ENCODE assay signal across 8 cellular contexts in the genomic region with DNA sequence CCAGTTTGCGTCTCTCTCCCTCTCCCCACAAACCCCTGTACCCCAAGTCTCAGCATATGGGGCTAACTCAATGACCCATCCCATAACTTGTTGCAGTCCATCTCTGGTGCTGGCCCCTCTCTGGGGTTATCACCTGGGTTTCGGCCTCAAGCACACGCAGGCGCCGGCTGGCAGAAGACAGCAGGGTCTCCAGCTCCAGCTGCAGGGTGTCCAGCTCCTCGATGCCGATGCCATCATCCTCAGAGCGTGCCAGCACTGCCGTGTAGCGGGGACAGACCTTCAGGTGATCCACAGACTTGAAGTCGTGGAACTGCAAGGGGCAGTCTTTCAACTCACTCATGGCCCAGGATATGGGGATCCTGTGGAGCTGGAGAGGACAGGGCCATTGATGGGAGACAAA. TPM values are rescaled to one million over a fixed set of nuclear protein-coding genes. Genes with fewer than 3 reads are reported as not detected.
A peak's percentile ranks its signal among the peaks of the same experiment; 100 is the strongest.
DNase-seq lines count a peak whose midpoint lies in the region; ATAC-seq and TF ChIP-seq lines count a peak whose summit lies in the region.
"Had no signal": no experiment of that assay in that cellular context is flagged by ENCODE, and none has a peak within 500 bp of the region (broad histone marks: within the 10 kb centered on the region; RNA-seq: fewer than 3 reads in every experiment).

No MANE protein-coding gene starts in this region.

- no peaks in the 10 kb centered on the region for H3K9me2 ChIP-seq in PC-9 (ENCODE audit: insufficient read depth)

- no peak for ATAC-seq in HG03095 (IDR thresholded peaks at IDR 0.05; ENCODE audit: unreplicated experiment)

- CTCF ChIA-PET in PC-9 (lab: Charles Lee), result no interaction called here

- DNase-seq in PC-9 (no peak), epithelial cell of prostate (ENCODE audit: low read depth, low spot score) (no peak), GM13976 (ENCODE audit: low spot score) (no peak), retina (no peak)

- in situ Hi-C loops in GM13976 (cut with MboI; ENCODE audit: low sequenced_read_pairs, unreplicated experiment), result no loop called here

- no TSS peak for BruUV-seq in PC-9 (replicated peaks; lab: Mats Ljungman, UMichigan)

- H3K36me3 ChIP-seq in PC-9 (ENCODE audit: low read depth), result peaks cover 32% of the 10 kb centered on the region
- H3K36me3 ChIP-seq in skeletal muscle satellite cell (ENCODE audit: insufficient read depth, low read length), result peaks cover 49% of the 10 kb centered on the region

- no peak overlapping the region for H2AFZ ChIP-seq in PC-9

- H3K4me1 ChIP-seq in PC-9 (replicated peaks; ENCODE audit: insufficient read depth) (peaks cover 16% of the 10 kb centered on the region), skeletal muscle satellite cell (ENCODE audit: control insufficient read depth, insufficient read depth, low read length) (peaks cover 15% of the 10 kb centered on the region)

- peaks cover 23% of the 10 kb centered on the region; the same call in 1 of the 2 replicates for H4K20me1 ChIP-seq in PC-9 (ENCODE audit: insufficient read depth)

- peak; percentile 13 for TF ChIP-seq POLR2A in GM19193 (IDR thresholded peaks at IDR 0.05; ENCODE audit: extremely low read depth, insufficient read depth, insufficient read length)

- POLR2A ChIA-PET in PC-9 (lab: Charles Lee; ENCODE audit: unreplicated experiment), result interaction anchor here (0.8 kb wide), 1 partner anchor 9 kb away, joined by 9 read pairs; no protein-coding TSS in a partner anchor

- H3K27me3 ChIP-seq in PC-9 (ENCODE audit: insufficient read depth, low read depth), result no peaks in the 10 kb centered on the region
- H3K27me3 ChIP-seq in skeletal muscle satellite cell (ENCODE audit: control insufficient read depth, insufficient read depth, low read length), result no peaks in the 10 kb centered on the region
- H3K27me3 ChIP-seq: Peyer's patch had no signal

- H3K9ac ChIP-seq in skeletal muscle satellite cell (ENCODE audit: low read depth, low read length), result peak overlapping the region; percentile 98

- no peaks in the 10 kb centered on the region for H3K9me3 ChIP-seq in PC-9 (ENCODE audit: insufficient read depth, low read depth)
- H3K9me3 ChIP-seq in skeletal muscle satellite cell (replicated peaks; ENCODE audit: low read length), result no peaks in the 10 kb centered on the region
- H3K9me3 ChIP-seq: Peyer's patch had no signal

- peaks cover 47% of the 10 kb centered on the region for H3K79me2 ChIP-seq in PC-9 (ENCODE audit: low read depth)

- H3K27ac ChIP-seq in PC-9 (no peak overlapping the region), epithelial cell of prostate (peak overlapping the region; percentile 86)

- H3K4me3 ChIP-seq in PC-9 (peak overlapping the region; percentile 84; the same call in 1 of the 2 replicates), skeletal muscle satellite cell (ENCODE audit: low read length) (peak overlapping the region; percentile 99)

- peaks cover 14% of the 10 kb centered on the region; the same call in 1 of the 2 replicates for H3F3A ChIP-seq in PC-9 (ENCODE audit: insufficient read depth, low read depth)

- TF ChIP-seq CTCF in PC-9 (conservative IDR thresholded peaks at IDR 0.05) (no peak), GM13976 (IDR thresholded peaks at IDR 0.05; ENCODE audit: borderline replicate concordance, control extremely low read depth, extremely low read depth, insufficient read depth, missing control alignments) (no peak)

- H3K4me2 ChIP-seq in PC-9, result peak overlapping the region; percentile 88
- peak overlapping the region; percentile 97 for H3K4me2 ChIP-seq in skeletal muscle satellite cell (ENCODE audit: low read length)

- intact Hi-C loops in PC-9 (cut with micrococcal nuclease; ENCODE audit: unreplicated experiment), result loop anchor here (5.0 kb wide), 1 partner anchor 59 kb away; the partner anchor contains the start of gene BRPF1

RNA-seq across cellular contexts. Expression of gene TADA3, which starts 1.1 kb away (rescaled TPM):
- 72.4 and 99.1 TPM in 2 replicates for total RNA-seq in PC-9 (2021)
- 47.9 and 57.0 TPM in 2 replicates for total RNA-seq in skeletal muscle satellite cell (2012; rRNA removed)

RNA-seq across cellular contexts. Expression of gene ARPC4, which starts 1.8 kb away (rescaled TPM):
- 114 and 127 TPM in 2 replicates for total RNA-seq in PC-9 (2021)
- total RNA-seq in skeletal muscle satellite cell (2012; rRNA removed), result 223 and 269 TPM in 2 replicates

RNA-seq across cellular contexts. Expression of gene TTLL3, which starts 18.9 kb away (rescaled TPM):
- 21.7 and 35.8 TPM in 2 replicates for total RNA-seq in PC-9 (2021)
- total RNA-seq in skeletal muscle satellite cell (2012; rRNA removed), result 10.0 and 14.4 TPM in 2 replicates

RNA-seq across cellular contexts. Expression of gene CAMK1, which starts 21.4 kb away (rescaled TPM):
- total RNA-seq in PC-9 (2021), result 2.0 and 3.1 TPM in 2 replicates
- total RNA-seq in skeletal muscle satellite cell (2012; rRNA removed), result 23.1 and 23.8 TPM in 2 replicates

RNA-seq across cellular contexts. Expression of gene OGG1, which starts 41.4 kb away (rescaled TPM):
- total RNA-seq in PC-9 (2021), result 22.1 and 24.3 TPM in 2 replicates
- total RNA-seq in skeletal muscle satellite cell (2012; rRNA removed), result 22.6 and 23.6 TPM in 2 replicates
